In the genomic region with DNA sequence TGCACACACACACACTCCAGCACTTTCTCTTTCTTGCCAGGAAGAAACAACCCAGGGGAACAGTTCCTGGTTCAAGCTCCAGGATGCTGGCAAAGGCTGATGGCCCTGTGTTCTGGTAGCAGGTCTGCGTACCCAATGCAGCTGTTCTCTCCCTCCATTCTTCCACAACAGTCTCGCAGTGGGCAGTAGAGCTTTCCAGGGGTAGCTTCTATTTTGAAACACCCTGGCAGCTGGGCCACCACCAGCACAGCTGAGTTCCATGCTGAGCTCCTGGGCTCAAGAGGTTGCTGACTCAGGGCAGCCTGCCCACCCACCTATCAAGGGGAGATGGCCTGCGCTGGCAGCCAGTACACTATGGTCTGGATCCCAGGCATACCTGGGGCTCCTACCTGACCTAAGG, we compare ENCODE assay signal across 12 cellular contexts. TPM values are rescaled to one million over a fixed set of nuclear protein-coding genes. Genes with fewer than 3 reads are reported as not detected.
A peak's percentile ranks its signal among the peaks of the same experiment; 100 is the strongest.
DNase-seq lines count a peak whose midpoint lies in the region; ATAC-seq and TF ChIP-seq lines count a peak whose summit lies in the region.
"Had no signal": no experiment of that assay in that cellular context is flagged by ENCODE, and none has a peak within 500 bp of the region (broad histone marks: within the 10 kb centered on the region; RNA-seq: fewer than 3 reads in every experiment).

No MANE protein-coding gene starts in this region.

- ATAC-seq in DND-41 (ENCODE audit: insufficient read depth, low read depth), result no peak
- no peak for ATAC-seq in activated naive CD8-positive, alpha-beta T cell treated with anti-CD3 and anti-CD28 coated beads, Interleukin-2, amount 50 U/mL, for 24 hours
- ATAC-seq in HG03457 (IDR thresholded peaks at IDR 0.05; ENCODE audit: unreplicated experiment), result no peak
- no peak for ATAC-seq in HG03095 (IDR thresholded peaks at IDR 0.05; ENCODE audit: unreplicated experiment)

- H3K36me3 Mint-ChIP-seq in activated naive CD8-positive, alpha-beta T cell treated with anti-CD3 and anti-CD28 coated beads, Interleukin-2, amount 50 U/mL, for 24 hours (ENCODE audit: low read depth), result peaks cover 47% of the 10 kb centered on the region
- H3K36me3 Mint-ChIP-seq in Caco-2 (ENCODE audit: insufficient read depth, unreplicated experiment), result peaks cover 34% of the 10 kb centered on the region

- H3K4me1 ChIP-seq in A673 (ENCODE audit: insufficient read depth, low read length, poor library complexity, severe bottlenecking), result peaks cover 23% of the 10 kb centered on the region
- peaks cover 43% of the 10 kb centered on the region for H3K4me1 ChIP-seq in DND-41 (ENCODE audit: insufficient read depth, low read length)
- H3K4me1 ChIP-seq in Caco-2, result peaks cover 47% of the 10 kb centered on the region

- no peak overlapping the region for H3K9ac ChIP-seq in DND-41 (ENCODE audit: low read depth, low read length)
- H3K9ac ChIP-seq: parathyroid adenoma had no signal

- H4K20me1 ChIP-seq in DND-41 (ENCODE audit: insufficient read depth, low read length), result peaks cover 73% of the 10 kb centered on the region

- peaks cover 65% of the 10 kb centered on the region for H3K4me1 Mint-ChIP-seq in activated naive CD8-positive, alpha-beta T cell treated with anti-CD3 and anti-CD28 coated beads, Interleukin-2, amount 50 U/mL, for 24 hours
- peaks cover 16% of the 10 kb centered on the region for H3K4me1 Mint-ChIP-seq in Caco-2 (ENCODE audit: low read depth, unreplicated experiment)

- no peaks in the 10 kb centered on the region for H3K9me3 ChIP-seq in A673 (ENCODE audit: low read depth, low read length, poor library complexity, severe bottlenecking)
- no peaks in the 10 kb centered on the region for H3K9me3 ChIP-seq in DND-41 (ENCODE audit: insufficient read depth, low read length, severe bottlenecking)
- H3K9me3 ChIP-seq in Caco-2, result no peaks in the 10 kb centered on the region

- H3K9me3 Mint-ChIP-seq in activated naive CD8-positive, alpha-beta T cell treated with anti-CD3 and anti-CD28 coated beads, Interleukin-2, amount 50 U/mL, for 24 hours, result no peaks in the 10 kb centered on the region
- H3K9me3 Mint-ChIP-seq in Caco-2 (ENCODE audit: unreplicated experiment), result no peaks in the 10 kb centered on the region
- H3K9me3 Mint-ChIP-seq: dendritic cell treated with granulocyte-macrophage colony-stimulating factor and Interleukin-4, amounts not matched to agents 40 ng/mL and 50 ng/mL, for 4 days had no signal

- H3K4me3 ChIP-seq in A673 (ENCODE audit: low read depth, low read length, poor library complexity, severe bottlenecking) (no peak overlapping the region), DND-41 (ENCODE audit: low read depth in 1 of 2, low read length in 2 of 2) (no peak overlapping the region), Caco-2 (ENCODE audit: low read depth, low read length) (no peak overlapping the region)

- H3K27ac Mint-ChIP-seq in activated naive CD8-positive, alpha-beta T cell treated with anti-CD3 and anti-CD28 coated beads, Interleukin-2, amount 50 U/mL, for 24 hours, result peak overlapping the region; percentile 1
- H3K27ac Mint-ChIP-seq in Caco-2 (ENCODE audit: unreplicated experiment), result no peak overlapping the region
- H3K27ac Mint-ChIP-seq: B cell; dendritic cell treated with granulocyte-macrophage colony-stimulating factor and Interleukin-4, amounts not matched to agents 40 ng/mL and 50 ng/mL, for 4 days had no signal

- intact Hi-C loops in A673 (cut with micrococcal nuclease; ENCODE audit: unreplicated experiment), result no loop called here
- intact Hi-C loops in Caco-2 (cut with micrococcal nuclease; ENCODE audit: unreplicated experiment), result loop anchor here (5.0 kb wide), 1 partner anchor 37 kb away; no protein-coding TSS in a partner anchor

- TF ChIP-seq CTCF in A673 (conservative IDR thresholded peaks at IDR 0.05; ENCODE audit: low read depth, low read length) (no peak), DND-41 (IDR thresholded peaks at IDR 0.05; ENCODE audit: borderline replicate concordance, extremely low read depth, low read length, poor library complexity, severe bottlenecking) (no peak), Caco-2 (IDR thresholded peaks at IDR 0.05; ENCODE audit: insufficient read depth in 1 of 2, low read depth in 1 of 2, low read length in 1 of 2, severe bottlenecking in 1 of 2, unreplicated experiment in 1 of 2) (no peak)

- H3K27me3 ChIP-seq in A673 (replicated peaks; ENCODE audit: insufficient read depth, low read depth, low read length, poor library complexity) (no peaks in the 10 kb centered on the region), DND-41 (ENCODE audit: insufficient read depth, low read length, poor library complexity) (no peaks in the 10 kb centered on the region), Caco-2 (replicated peaks; ENCODE audit: control insufficient read depth, insufficient read depth, low read length) (no peaks in the 10 kb centered on the region)

- H3K4me2 ChIP-seq in DND-41 (ENCODE audit: insufficient read depth, low read length), result 0 out of 2 replicates have a peak overlapping the region, but pooled peaks have one; percentile 4

- no peak overlapping the region for H2AFZ ChIP-seq in DND-41 (ENCODE audit: low read depth, low read length)
- H2AFZ ChIP-seq: parathyroid adenoma had no signal

- peaks cover 99% of the 10 kb centered on the region for H3K79me2 ChIP-seq in DND-41 (ENCODE audit: insufficient read depth, low read length)

- CTCF ChIA-PET in A673 (lab: Charles Lee) (interaction anchor here (0.6 kb wide), 1 partner anchor 9 kb away, joined by 5 read pairs; no protein-coding TSS in a partner anchor), Caco-2 (lab: Charles Lee) (interaction anchor here (0.6 kb wide), 1 partner anchor 71 kb away, joined by 3 read pairs; no protein-coding TSS in a partner anchor)

- no peak overlapping the region for H3K4me3 Mint-ChIP-seq in activated naive CD8-positive, alpha-beta T cell treated with anti-CD3 and anti-CD28 coated beads, Interleukin-2, amount 50 U/mL, for 24 hours
- H3K4me3 Mint-ChIP-seq in Caco-2 (ENCODE audit: unreplicated experiment), result no peak overlapping the region
- H3K4me3 Mint-ChIP-seq: B cell; dendritic cell treated with granulocyte-macrophage colony-stimulating factor and Interleukin-4, amounts not matched to agents 40 ng/mL and 50 ng/mL, for 4 days had no signal

- POLR2A ChIA-PET in A673 (lab: Charles Lee; ENCODE audit: low non-redundant PET) (no interaction called here), Caco-2 (lab: Charles Lee) (no interaction called here)

- BruUV-seq in A673 (replicated peaks; lab: Mats Ljungman, UMichigan) (no TSS peak), Caco-2 (replicated peaks; lab: Mats Ljungman, UMichigan) (no TSS peak)

- H3K27me3 Mint-ChIP-seq in activated naive CD8-positive, alpha-beta T cell treated with anti-CD3 and anti-CD28 coated beads, Interleukin-2, amount 50 U/mL, for 24 hours, result no peaks in the 10 kb centered on the region
- no peaks in the 10 kb centered on the region for H3K27me3 Mint-ChIP-seq in Caco-2 (ENCODE audit: insufficient read depth, unreplicated experiment)
- H3K27me3 Mint-ChIP-seq: B cell; dendritic cell treated with granulocyte-macrophage colony-stimulating factor and Interleukin-4, amounts not matched to agents 40 ng/mL and 50 ng/mL, for 4 days had no signal

- DNase-seq in A673 (ENCODE audit: low spot score) (no peak), DND-41 (no peak), mucosa of gallbladder (ENCODE audit: low spot score) (peak; percentile 34), kidney tubule cell (ENCODE audit: low spot score) (no peak), Caco-2 (no peak)
- no peak for DNase-seq in activated naive CD8-positive, alpha-beta T cell treated with anti-CD3 and anti-CD28 coated beads, Interleukin-2, amount 50 U/mL, for 24 hours
- DNase-seq: NCI-H226 had no signal

- peak overlapping the region; percentile 0 for H3K27ac ChIP-seq in A673 (ENCODE audit: low read depth, low read length, poor library complexity, severe bottlenecking)
- no peak overlapping the region for H3K27ac ChIP-seq in DND-41 (ENCODE audit: low read length)
- H3K27ac ChIP-seq: parathyroid adenoma had no signal

- peaks cover 15% of the 10 kb centered on the region for H3K36me3 ChIP-seq in A673 (ENCODE audit: insufficient read depth, low read length, poor library complexity, severe bottlenecking)
- H3K36me3 ChIP-seq in DND-41 (ENCODE audit: insufficient read depth, low read length), result peaks cover 43% of the 10 kb centered on the region
- H3K36me3 ChIP-seq in Caco-2 (ENCODE audit: control insufficient read depth, insufficient read depth, low read length), result peaks cover 5% of the 10 kb centered on the region

RNA-seq across cellular contexts. Expression of gene VDAC1, which starts 4.7 kb away (rescaled TPM):
- 354 and 367 TPM in 2 replicates for total RNA-seq in A673 (2021)
- total RNA-seq in mucosa of gallbladder, result 222 TPM
- 317 and 358 TPM in 2 replicates for total RNA-seq in Caco-2 (2022)

RNA-seq across cellular contexts. Expression of gene C5orf15, which starts 31.7 kb away (rescaled TPM):
- total RNA-seq in A673 (2021), result 40.8 and 41.5 TPM in 2 replicates
- total RNA-seq in mucosa of gallbladder, result 39.0 TPM
- 35.6 and 41.4 TPM in 2 replicates for total RNA-seq in Caco-2 (2022)
